9 cellular contexts compared by ENCODE assay signal in genomic region chr4:51999250-51999649, GRCh38. TPM values are rescaled to one million over a fixed set of nuclear protein-coding genes. Genes with fewer than 3 reads are reported as not detected.
"Had no signal": no experiment of that assay in that cellular context is flagged by ENCODE, and none has a peak within 500 bp of the region (broad histone marks: within the 10 kb centered on the region; RNA-seq: fewer than 3 reads in every experiment).

No MANE protein-coding gene starts in this region.

- H3K27ac Mint-ChIP-seq: HFFc6 had no signal

- H3K27ac ChIP-seq: HL-60 had no signal

- H3K9me3 Mint-ChIP-seq: HFFc6 had no signal

- H3K9me3 ChIP-seq: HAP-1 had no signal

- H3K36me3 ChIP-seq: HAP-1 had no signal

- H3K4me3 Mint-ChIP-seq: HFFc6 had no signal

- DNase-seq: GOT3, H7, HFFc6, IMR-90 had no signal

- H3K4me1 ChIP-seq: HAP-1 had no signal

- H3K4me3 ChIP-seq: HAP-1 had no signal

- ATAC-seq: HCT116 had no signal

RNA-seq across cellular contexts. Expression of gene LRRC66, which starts 20.9 kb away (rescaled TPM):
- total RNA-seq: HT1080 had no signal

RNA-seq across cellular contexts. Expression of gene SPATA18, which starts 51.9 kb away (rescaled TPM):
- total RNA-seq: H4 had no signal
